Comparison of ENCODE assay signal across 1 cellular context in the genomic region with DNA sequence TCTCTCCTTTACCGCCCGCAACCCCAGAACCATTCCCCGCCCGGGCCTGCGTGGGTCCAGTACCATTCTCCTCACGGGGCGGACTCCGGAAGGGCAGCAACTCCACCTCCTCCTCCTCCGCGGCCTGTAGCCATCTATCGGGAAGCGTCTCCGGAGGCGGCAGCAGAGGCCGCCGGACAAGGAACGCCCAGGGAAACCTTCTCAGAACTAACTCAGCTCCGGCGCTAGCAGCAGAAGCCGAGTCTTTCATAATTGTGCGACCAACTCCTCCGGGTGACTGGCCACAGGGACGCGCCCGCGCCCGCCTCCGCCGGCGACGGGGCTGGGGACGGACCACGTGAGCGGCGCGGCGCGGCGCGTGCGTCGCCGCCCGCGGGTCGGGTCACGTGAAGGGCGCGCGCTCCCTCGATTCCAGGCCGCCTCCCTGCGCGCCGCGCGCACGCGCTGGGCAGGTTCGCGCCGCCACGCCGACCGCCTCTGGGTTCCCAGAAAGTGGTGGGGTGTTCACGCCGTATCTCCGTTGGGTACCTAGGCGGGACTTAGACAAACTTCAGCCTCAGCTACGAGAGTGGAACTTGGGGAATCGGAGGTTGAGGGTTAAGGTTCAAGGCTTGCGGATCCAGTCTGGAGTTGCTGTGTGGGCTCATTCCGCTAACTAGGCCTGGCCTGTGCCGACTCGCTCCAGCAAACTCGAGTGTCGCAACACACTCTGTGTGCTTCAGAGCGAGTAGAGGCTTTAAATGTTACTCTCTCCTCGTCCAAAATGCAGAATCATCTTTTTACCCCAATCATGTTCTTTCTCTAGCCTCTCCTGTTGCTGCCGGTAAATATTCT.
TF ChIP-seq lines count a peak whose summit lies in the region.

A gene with protein sequence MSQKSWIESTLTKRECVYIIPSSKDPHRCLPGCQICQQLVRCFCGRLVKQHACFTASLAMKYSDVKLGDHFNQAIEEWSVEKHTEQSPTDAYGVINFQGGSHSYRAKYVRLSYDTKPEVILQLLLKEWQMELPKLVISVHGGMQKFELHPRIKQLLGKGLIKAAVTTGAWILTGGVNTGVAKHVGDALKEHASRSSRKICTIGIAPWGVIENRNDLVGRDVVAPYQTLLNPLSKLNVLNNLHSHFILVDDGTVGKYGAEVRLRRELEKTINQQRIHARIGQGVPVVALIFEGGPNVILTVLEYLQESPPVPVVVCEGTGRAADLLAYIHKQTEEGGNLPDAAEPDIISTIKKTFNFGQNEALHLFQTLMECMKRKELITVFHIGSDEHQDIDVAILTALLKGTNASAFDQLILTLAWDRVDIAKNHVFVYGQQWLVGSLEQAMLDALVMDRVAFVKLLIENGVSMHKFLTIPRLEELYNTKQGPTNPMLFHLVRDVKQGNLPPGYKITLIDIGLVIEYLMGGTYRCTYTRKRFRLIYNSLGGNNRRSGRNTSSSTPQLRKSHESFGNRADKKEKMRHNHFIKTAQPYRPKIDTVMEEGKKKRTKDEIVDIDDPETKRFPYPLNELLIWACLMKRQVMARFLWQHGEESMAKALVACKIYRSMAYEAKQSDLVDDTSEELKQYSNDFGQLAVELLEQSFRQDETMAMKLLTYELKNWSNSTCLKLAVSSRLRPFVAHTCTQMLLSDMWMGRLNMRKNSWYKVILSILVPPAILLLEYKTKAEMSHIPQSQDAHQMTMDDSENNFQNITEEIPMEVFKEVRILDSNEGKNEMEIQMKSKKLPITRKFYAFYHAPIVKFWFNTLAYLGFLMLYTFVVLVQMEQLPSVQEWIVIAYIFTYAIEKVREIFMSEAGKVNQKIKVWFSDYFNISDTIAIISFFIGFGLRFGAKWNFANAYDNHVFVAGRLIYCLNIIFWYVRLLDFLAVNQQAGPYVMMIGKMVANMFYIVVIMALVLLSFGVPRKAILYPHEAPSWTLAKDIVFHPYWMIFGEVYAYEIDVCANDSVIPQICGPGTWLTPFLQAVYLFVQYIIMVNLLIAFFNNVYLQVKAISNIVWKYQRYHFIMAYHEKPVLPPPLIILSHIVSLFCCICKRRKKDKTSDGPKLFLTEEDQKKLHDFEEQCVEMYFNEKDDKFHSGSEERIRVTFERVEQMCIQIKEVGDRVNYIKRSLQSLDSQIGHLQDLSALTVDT (N-terminal part only) (minus strand): TSS at position 330 of the 834 bp plus-strand sequence. CDS start 264 bp downstream, at position 66.

TF ChIP-seq in K562, 482 proteins besides CTCF, POLR2A, EP300 and RAD21 (continued from another document and continues in another):
- TF ChIP-seq THAP7 (CRISPR knock-in tag; IDR thresholded peaks at IDR 0.05): no peak
- TF ChIP-seq BCOR (IDR thresholded peaks at IDR 0.05): peak; percentile 33
- no peak for TF ChIP-seq THRAP3 (IDR thresholded peaks at IDR 0.05; ENCODE audit: borderline replicate concordance)
- no peak for TF ChIP-seq ZKSCAN8 (CRISPR knock-in tag; IDR thresholded peaks at IDR 0.05)
- TF ChIP-seq MEIS2 (IDR thresholded peaks at IDR 0.05; ENCODE audit: partially characterized antibody): peak; percentile 75
- TF ChIP-seq ZNF121 (CRISPR knock-in tag; conservative IDR thresholded peaks at IDR 0.05): no peak
- peak; percentile 90 for TF ChIP-seq EP400 (IDR thresholded peaks at IDR 0.05)
- no peak for TF ChIP-seq NELFE (IDR thresholded peaks at IDR 0.05; ENCODE audit: insufficient read depth, insufficient read length)
- no peak for TF ChIP-seq ZNF717 (CRISPR knock-in tag; IDR thresholded peaks at IDR 0.05)
- TF ChIP-seq, protein P1, sequence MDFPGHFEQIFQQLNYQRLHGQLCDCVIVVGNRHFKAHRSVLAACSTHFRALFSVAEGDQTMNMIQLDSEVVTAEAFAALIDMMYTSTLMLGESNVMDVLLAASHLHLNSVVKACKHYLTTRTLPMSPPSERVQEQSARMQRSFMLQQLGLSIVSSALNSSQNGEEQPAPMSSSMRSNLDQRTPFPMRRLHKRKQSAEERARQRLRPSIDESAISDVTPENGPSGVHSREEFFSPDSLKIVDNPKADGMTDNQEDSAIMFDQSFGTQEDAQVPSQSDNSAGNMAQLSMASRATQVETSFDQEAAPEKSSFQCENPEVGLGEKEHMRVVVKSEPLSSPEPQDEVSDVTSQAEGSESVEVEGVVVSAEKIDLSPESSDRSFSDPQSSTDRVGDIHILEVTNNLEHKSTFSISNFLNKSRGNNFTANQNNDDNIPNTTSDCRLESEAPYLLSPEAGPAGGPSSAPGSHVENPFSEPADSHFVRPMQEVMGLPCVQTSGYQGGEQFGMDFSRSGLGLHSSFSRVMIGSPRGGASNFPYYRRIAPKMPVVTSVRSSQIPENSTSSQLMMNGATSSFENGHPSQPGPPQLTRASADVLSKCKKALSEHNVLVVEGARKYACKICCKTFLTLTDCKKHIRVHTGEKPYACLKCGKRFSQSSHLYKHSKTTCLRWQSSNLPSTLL (IDR thresholded peaks at IDR 0.05): no peak
- peak; percentile 82; the same call in 1 of the 2 replicates for TF ChIP-seq ZNF644 (tag; IDR thresholded peaks at IDR 0.05; ENCODE audit: low read depth)
- no peak for TF ChIP-seq ADNP (tag; IDR thresholded peaks at IDR 0.05)
- TF ChIP-seq TCF3 (CRISPR knock-in tag; IDR thresholded peaks at IDR 0.05): no peak; the same call in 1 of the 2 replicates
- TF ChIP-seq NBN (IDR thresholded peaks at IDR 0.05; ENCODE audit: low read depth): peak; percentile 85
- TF ChIP-seq, protein P2, sequence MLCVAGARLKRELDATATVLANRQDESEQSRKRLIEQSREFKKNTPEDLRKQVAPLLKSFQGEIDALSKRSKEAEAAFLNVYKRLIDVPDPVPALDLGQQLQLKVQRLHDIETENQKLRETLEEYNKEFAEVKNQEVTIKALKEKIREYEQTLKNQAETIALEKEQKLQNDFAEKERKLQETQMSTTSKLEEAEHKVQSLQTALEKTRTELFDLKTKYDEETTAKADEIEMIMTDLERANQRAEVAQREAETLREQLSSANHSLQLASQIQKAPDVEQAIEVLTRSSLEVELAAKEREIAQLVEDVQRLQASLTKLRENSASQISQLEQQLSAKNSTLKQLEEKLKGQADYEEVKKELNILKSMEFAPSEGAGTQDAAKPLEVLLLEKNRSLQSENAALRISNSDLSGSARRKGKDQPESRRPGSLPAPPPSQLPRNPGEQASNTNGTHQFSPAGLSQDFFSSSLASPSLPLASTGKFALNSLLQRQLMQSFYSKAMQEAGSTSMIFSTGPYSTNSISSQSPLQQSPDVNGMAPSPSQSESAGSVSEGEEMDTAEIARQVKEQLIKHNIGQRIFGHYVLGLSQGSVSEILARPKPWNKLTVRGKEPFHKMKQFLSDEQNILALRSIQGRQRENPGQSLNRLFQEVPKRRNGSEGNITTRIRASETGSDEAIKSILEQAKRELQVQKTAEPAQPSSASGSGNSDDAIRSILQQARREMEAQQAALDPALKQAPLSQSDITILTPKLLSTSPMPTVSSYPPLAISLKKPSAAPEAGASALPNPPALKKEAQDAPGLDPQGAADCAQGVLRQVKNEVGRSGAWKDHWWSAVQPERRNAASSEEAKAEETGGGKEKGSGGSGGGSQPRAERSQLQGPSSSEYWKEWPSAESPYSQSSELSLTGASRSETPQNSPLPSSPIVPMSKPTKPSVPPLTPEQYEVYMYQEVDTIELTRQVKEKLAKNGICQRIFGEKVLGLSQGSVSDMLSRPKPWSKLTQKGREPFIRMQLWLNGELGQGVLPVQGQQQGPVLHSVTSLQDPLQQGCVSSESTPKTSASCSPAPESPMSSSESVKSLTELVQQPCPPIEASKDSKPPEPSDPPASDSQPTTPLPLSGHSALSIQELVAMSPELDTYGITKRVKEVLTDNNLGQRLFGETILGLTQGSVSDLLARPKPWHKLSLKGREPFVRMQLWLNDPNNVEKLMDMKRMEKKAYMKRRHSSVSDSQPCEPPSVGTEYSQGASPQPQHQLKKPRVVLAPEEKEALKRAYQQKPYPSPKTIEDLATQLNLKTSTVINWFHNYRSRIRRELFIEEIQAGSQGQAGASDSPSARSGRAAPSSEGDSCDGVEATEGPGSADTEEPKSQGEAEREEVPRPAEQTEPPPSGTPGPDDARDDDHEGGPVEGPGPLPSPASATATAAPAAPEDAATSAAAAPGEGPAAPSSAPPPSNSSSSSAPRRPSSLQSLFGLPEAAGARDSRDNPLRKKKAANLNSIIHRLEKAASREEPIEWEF (CRISPR knock-in tag; IDR thresholded peaks at IDR 0.05): no peak; the same call in 1 of the 2 replicates
- TF ChIP-seq, protein P3, sequence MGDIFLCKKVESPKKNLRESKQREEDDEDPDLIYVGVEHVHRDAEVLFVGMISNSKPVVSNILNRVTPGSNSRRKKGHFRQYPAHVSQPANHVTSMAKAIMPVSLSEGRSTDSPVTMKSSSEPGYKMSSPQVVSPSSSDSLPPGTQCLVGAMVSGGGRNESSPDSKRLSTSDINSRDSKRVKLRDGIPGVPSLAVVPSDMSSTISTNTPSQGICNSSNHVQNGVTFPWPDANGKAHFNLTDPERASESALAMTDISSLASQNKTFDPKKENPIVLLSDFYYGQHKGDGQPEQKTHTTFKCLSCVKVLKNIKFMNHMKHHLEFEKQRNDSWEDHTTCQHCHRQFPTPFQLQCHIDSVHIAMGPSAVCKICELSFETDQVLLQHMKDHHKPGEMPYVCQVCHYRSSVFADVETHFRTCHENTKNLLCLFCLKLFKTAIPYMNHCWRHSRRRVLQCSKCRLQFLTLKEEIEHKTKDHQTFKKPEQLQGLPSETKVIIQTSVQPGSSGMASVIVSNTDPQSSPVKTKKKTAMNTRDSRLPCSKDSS (IDR thresholded peaks at IDR 0.05; ENCODE audit: low read depth, partially characterized antibody): no peak
- TF ChIP-seq ETV6 (IDR thresholded peaks at IDR 0.05; ENCODE audit: borderline replicate concordance in 1 of 2, low read depth in 2 of 2, low read length in 1 of 2): no peak
- peak; percentile 10; the same call in 1 of the 2 replicates for TF ChIP-seq ETV6 (CRISPR knock-in tag; IDR thresholded peaks at IDR 0.05; ENCODE audit: borderline replicate concordance)
- TF ChIP-seq KLF13 (tag; IDR thresholded peaks at IDR 0.05; ENCODE audit: borderline replicate concordance, low read depth): no peak
- TF ChIP-seq ZSCAN32 (CRISPR knock-in tag; IDR thresholded peaks at IDR 0.05): 0 out of 2 replicates have a peak, but pooled peaks have one; percentile 28
- no peak for TF ChIP-seq CHD2 (IDR thresholded peaks at IDR 0.05; ENCODE audit: low read depth, low read length)
- TF ChIP-seq ZFP36 (IDR thresholded peaks at IDR 0.05; ENCODE audit: low read depth, low read length, partially characterized antibody): no peak
- TF ChIP-seq POLR3G (IDR thresholded peaks at IDR 0.05; ENCODE audit: extremely low read depth, insufficient read length, insufficient replicate concordance): no peak
- no peak for TF ChIP-seq ZNF274 (IDR thresholded peaks at IDR 0.05; ENCODE audit: borderline replicate concordance, low read depth, low read length)
- TF ChIP-seq CXXC5 (CRISPR knock-in tag; IDR thresholded peaks at IDR 0.05): peak; percentile 100
- no peak for TF ChIP-seq ZNF277 (CRISPR knock-in tag; IDR thresholded peaks at IDR 0.05; ENCODE audit: borderline replicate concordance)
- peak; percentile 91 for TF ChIP-seq ZNF395 (CRISPR knock-in tag; IDR thresholded peaks at IDR 0.05)
- peak; percentile 83; the same call in 1 of the 2 replicates for TF ChIP-seq OTX1 (CRISPR knock-in tag; IDR thresholded peaks at IDR 0.05)
- no peak for TF ChIP-seq ZBTB8A (IDR thresholded peaks at IDR 0.05; ENCODE audit: partially characterized antibody)
- TF ChIP-seq RBM39 (optimal IDR thresholded peaks at IDR 0.05; ENCODE audit: low read depth, low read length): no peak
- TF ChIP-seq ZNF586 (CRISPR knock-in tag; conservative IDR thresholded peaks at IDR 0.05): no peak
- TF ChIP-seq ZBTB43 (CRISPR knock-in tag; IDR thresholded peaks at IDR 0.05): no peak
- peak; percentile 61; the same call in 1 of the 2 replicates for TF ChIP-seq ZNF583 (CRISPR knock-in tag; IDR thresholded peaks at IDR 0.05)
- no peak for TF ChIP-seq PHTF2 (CRISPR knock-in tag; IDR thresholded peaks at IDR 0.05)
- peak; percentile 93 to 95 for TF ChIP-seq NRF1 (conservative IDR thresholded peaks at IDR 0.05 in 1 of 2, IDR thresholded peaks at IDR 0.05 in 1 of 2)
- no peak for TF ChIP-seq HMG20A (CRISPR knock-in tag; conservative IDR thresholded peaks at IDR 0.05)
- no peak for TF ChIP-seq JUNB (CRISPR knock-in tag; conservative IDR thresholded peaks at IDR 0.05)
- TF ChIP-seq TBL1XR1 (IDR thresholded peaks at IDR 0.05; ENCODE audit: low read length in 2 of 2): peak in 1 of 2 experiments; percentile 59; a peak in 1 of 4 replicates
- TF ChIP-seq HDAC8 (tag; IDR thresholded peaks at IDR 0.05): peak; percentile 77; the same call in 1 of the 2 replicates
- 0 out of 2 replicates have a peak, but pooled peaks have one; percentile 12 for TF ChIP-seq ARID1B (IDR thresholded peaks at IDR 0.05)
- TF ChIP-seq MTA3 (IDR thresholded peaks at IDR 0.05; ENCODE audit: borderline replicate concordance): peak; percentile 62; the same call in 1 of the 2 replicates
- peak; percentile 64 for TF ChIP-seq NR2C2 (CRISPR knock-in tag; IDR thresholded peaks at IDR 0.05)
- TF ChIP-seq NR2C2 (tag; IDR thresholded peaks at IDR 0.05): peak; percentile 93
- peak; percentile 98 for TF ChIP-seq RBFOX2 (IDR thresholded peaks at IDR 0.05; ENCODE audit: low read depth, low read length)
